ENCODE assay signal across 8 cellular contexts in the genomic region with DNA sequence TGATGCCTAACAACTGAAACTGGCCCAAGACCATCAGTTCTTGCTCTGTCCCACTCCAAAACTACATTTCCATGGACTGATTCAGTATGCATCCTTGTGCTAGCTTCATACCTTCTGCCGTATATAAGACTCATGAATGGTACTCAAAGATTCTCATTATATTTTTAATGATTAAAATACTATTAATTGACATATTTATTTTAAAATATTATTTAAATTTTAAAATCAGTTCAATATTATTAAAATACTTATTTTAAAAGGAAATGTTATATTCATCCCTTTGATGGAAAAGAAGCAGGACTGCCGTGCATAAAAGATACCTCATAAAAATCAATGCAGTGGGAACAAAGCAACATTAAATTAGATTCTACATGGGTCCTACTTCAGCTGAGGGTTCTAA.
"Had no signal": no experiment of that assay in that cellular context is flagged by ENCODE, and none has a peak within 500 bp of the region (broad histone marks: within the 10 kb centered on the region; RNA-seq: fewer than 3 reads in every experiment).

No MANE protein-coding gene starts in this region.

- DNase-seq: H9, HCEC 1CT, IMR-90, KG1 had no signal

- H3K4me3 Mint-ChIP-seq: H9 had no signal

- H3K27ac Mint-ChIP-seq: H9 had no signal

- FAIRE-seq: H1, H54, K562 had no signal

- H3K27ac ChIP-seq: GM23248 had no signal

- ATAC-seq: K562 had no signal

- H3K4me3 ChIP-seq: GM23248, K562 had no signal
